Comparison of ENCODE assay signal across 9 cellular contexts in genomic region chr12:49089831-49090773, GRCh38. TPM values are rescaled to one million over a fixed set of nuclear protein-coding genes. Genes with fewer than 3 reads are reported as not detected.
DNase-seq lines count a peak whose midpoint lies in the region; ATAC-seq and TF ChIP-seq lines count a peak whose summit lies in the region.
"Had no signal": no experiment of that assay in that cellular context is flagged by ENCODE, and none has a peak within 500 bp of the region (broad histone marks: within the 10 kb centered on the region; RNA-seq: fewer than 3 reads in every experiment).

No MANE protein-coding gene starts in this region.

- TF ChIP-seq POLR2A in ovary (IDR thresholded peaks at IDR 0.05) (no peak), prostate gland (IDR thresholded peaks at IDR 0.05) (no peak)

- H3K27ac Mint-ChIP-seq in activated CD8-positive, alpha-beta memory T cell treated with anti-CD3 and anti-CD28 coated beads, Interleukin-2, amount 10 ng/mL, durations not matched to agents 7 days and 5 days = peak overlapping the region; percentile 43

- intact Hi-C loops in ovary (cut with DNase I) (loop anchor here (2.0 to 10.0 kb wide), 5 partner anchors 31 to 147 kb away; no protein-coding TSS in a partner anchor), prostate gland (cut with DNase I) (loop anchor here (2.0 to 10.0 kb wide), 3 partner anchors 31 to 145 kb away; partner anchors contain the start of gene TUBA1A)

- H3K9me3 Mint-ChIP-seq in activated CD8-positive, alpha-beta memory T cell treated with anti-CD3 and anti-CD28 coated beads, Interleukin-2, amount 10 ng/mL, durations not matched to agents 7 days and 5 days (ENCODE audit: low read depth) = no peaks in the 10 kb centered on the region

- H3K9ac ChIP-seq in BLaER1 treated with 17β-estradiol and CSF1 and Interleukin-3, amounts not matched to agents 10 nM and 100 nM = peak overlapping the region in 10 of 11 experiments; percentile 12 to 59 (median 38); a peak in 13 of 22 replicates
- no peak overlapping the region for H3K9ac ChIP-seq in HUES6 (ENCODE audit: low read length)
- H3K9ac ChIP-seq: KMS-11 had no signal

- peak overlapping the region; percentile 65 for H3K4me3 Mint-ChIP-seq in activated CD8-positive, alpha-beta memory T cell treated with anti-CD3 and anti-CD28 coated beads, Interleukin-2, amount 10 ng/mL, durations not matched to agents 7 days and 5 days

- H3K4me3 ChIP-seq in BLaER1 treated with 17β-estradiol and CSF1 and Interleukin-3, amounts not matched to agents 10 nM and 100 nM = peak overlapping the region; percentile 49 to 72 (median 59)
- H3K4me3 ChIP-seq in HUES6 (ENCODE audit: low read depth, low read length) (peak overlapping the region; percentile 54), ovary (peak overlapping the region; percentile 7), prostate gland (peak overlapping the region in 1 of 2 donors; percentile 15)

- no peaks in the 10 kb centered on the region for H3K9me3 ChIP-seq in BLaER1 treated with 17β-estradiol and CSF1 and Interleukin-3, amounts not matched to agents 10 nM and 100 nM (replicated peaks in 1 of 11)
- H3K9me3 ChIP-seq in HUES6 (ENCODE audit: control insufficient read depth, insufficient read depth, low read depth, low read length) (no peaks in the 10 kb centered on the region), ovary (no peaks in the 10 kb centered on the region), prostate gland (no peaks in the 10 kb centered on the region)

- peaks cover 62% of the 10 kb centered on the region for H3K27me3 Mint-ChIP-seq in activated CD8-positive, alpha-beta memory T cell treated with anti-CD3 and anti-CD28 coated beads, Interleukin-2, amount 10 ng/mL, durations not matched to agents 7 days and 5 days

- H3K36me3 ChIP-seq in BLaER1 treated with 17β-estradiol and CSF1 and Interleukin-3, amounts not matched to agents 10 nM and 100 nM = peaks cover 0 to under 1% (median 0%) of the 10 kb centered on the region in 11 experiments; a peak in 1 of 22 replicates
- H3K36me3 ChIP-seq in HUES6 (ENCODE audit: control insufficient read depth, insufficient read depth, low read length) = no peaks in the 10 kb centered on the region
- no peaks in the 10 kb centered on the region for H3K36me3 ChIP-seq in ovary
- H3K36me3 ChIP-seq in prostate gland = no peaks in the 10 kb centered on the region

- ATAC-seq in activated CD8-positive, alpha-beta memory T cell treated with anti-CD3 and anti-CD28 coated beads, Interleukin-2, amount 10 ng/mL, durations not matched to agents 7 days and 5 days = peak; percentile 37
- ATAC-seq in HG02938 (IDR thresholded peaks at IDR 0.05; ENCODE audit: unreplicated experiment) = no peak

- peak overlapping the region; percentile 93 to 100 (median 97) for H3K4me2 ChIP-seq in BLaER1 treated with 17β-estradiol and CSF1 and Interleukin-3, amounts not matched to agents 10 nM and 100 nM
- H3K4me2 ChIP-seq: KMS-11 had no signal

- H4K20me1 ChIP-seq in BLaER1 treated with 17β-estradiol and CSF1 and Interleukin-3, amounts not matched to agents 10 nM and 100 nM = peaks cover 0 to 67% (median 64%) of the 10 kb centered on the region in 11 experiments; a peak in 20 of 22 replicates

- peaks cover 74% of the 10 kb centered on the region for H3K4me1 Mint-ChIP-seq in activated CD8-positive, alpha-beta memory T cell treated with anti-CD3 and anti-CD28 coated beads, Interleukin-2, amount 10 ng/mL, durations not matched to agents 7 days and 5 days

- peaks cover 45 to 73% (median 59%) of the 10 kb centered on the region in 10 experiments for H3K4me1 ChIP-seq in BLaER1 treated with 17β-estradiol and CSF1 and Interleukin-3, amounts not matched to agents 10 nM and 100 nM
- peaks cover 34% of the 10 kb centered on the region for H3K4me1 ChIP-seq in HUES6 (ENCODE audit: control insufficient read depth, insufficient read depth, low read length)
- peaks cover 13% of the 10 kb centered on the region for H3K4me1 ChIP-seq in ovary (ENCODE audit: insufficient read depth)
- H3K4me1 ChIP-seq in prostate gland (replicated peaks) = peaks cover 5% of the 10 kb centered on the region

- TF ChIP-seq EP300 in ovary (IDR thresholded peaks at IDR 0.05) = no peak

- 3 to 7% (median 5%) methylated on average over 52 to 87 of the region's 87 CpGs for WGBS in ovary, 3 donors
- WGBS in prostate gland = 8% methylated on average over 45 of the region's 87 CpGs

- peaks cover 68 to 74% (median 69%) of the 10 kb centered on the region in 11 experiments for H3K27me3 ChIP-seq in BLaER1 treated with 17β-estradiol and CSF1 and Interleukin-3, amounts not matched to agents 10 nM and 100 nM
- H3K27me3 ChIP-seq in HUES6 (ENCODE audit: control insufficient read depth, insufficient read depth, low read length) (peaks cover 93% of the 10 kb centered on the region), ovary (peaks cover 3% of the 10 kb centered on the region), prostate gland (replicated peaks; ENCODE audit: insufficient read depth) (peaks cover 27% of the 10 kb centered on the region)

- H3K36me3 Mint-ChIP-seq in activated CD8-positive, alpha-beta memory T cell treated with anti-CD3 and anti-CD28 coated beads, Interleukin-2, amount 10 ng/mL, durations not matched to agents 7 days and 5 days = no peaks in the 10 kb centered on the region

- CTCF ChIA-PET in activated CD8-positive, alpha-beta memory T cell treated with anti-CD3 and anti-CD28 coated beads, Interleukin-2, amount 10 ng/mL, durations not matched to agents 7 days and 5 days (lab: Charles Lee) = interaction anchor here (0.7 to 6.8 kb wide), 19 partner anchors 9 to 145 kb away, joined by 3 to 179 read pairs (median 16); partner anchors contain the start of genes DDN, DHH, KMT2D and LMBR1L

- TF ChIP-seq CTCF in ovary (IDR thresholded peaks at IDR 0.05) = no peak
- no peak for TF ChIP-seq CTCF in prostate gland (IDR thresholded peaks at IDR 0.05)

- H3K27ac ChIP-seq in BLaER1 treated with 17β-estradiol and CSF1 and Interleukin-3, amounts not matched to agents 10 nM and 100 nM = peak overlapping the region in 1 of 11 experiments; percentile 17; a peak in 1 of 22 replicates
- H3K27ac ChIP-seq in HUES6 (ENCODE audit: low read depth, low read length) = no peak overlapping the region
- H3K27ac ChIP-seq in ovary = no peak overlapping the region
- H3K27ac ChIP-seq in prostate gland = no peak overlapping the region
- H3K27ac ChIP-seq: KMS-11 had no signal

- DNase-seq in activated CD8-positive, alpha-beta memory T cell treated with anti-CD3 and anti-CD28 coated beads, Interleukin-2, amount 10 ng/mL, durations not matched to agents 7 days and 5 days = peak; percentile 62
- DNase-seq in foreskin melanocyte = peak; percentile 29
- DNase-seq in ovary = peak in 4 of 5 donors; percentile 52 to 72 (median 60)
- DNase-seq in prostate gland (ENCODE audit: low spot score) = no peak
- no peak for DNase-seq in HT-29 (ENCODE audit: low spot score)

RNA-seq across cellular contexts. Expression of gene DHH, which starts 4.5 kb away (rescaled TPM):
- total RNA-seq in activated CD8-positive, alpha-beta memory T cell treated with anti-CD3 and anti-CD28 coated beads, Interleukin-2, amount 10 ng/mL, durations not matched to agents 7 days and 5 days = under 1 TPM in 1 of 2 experiments, not detected in 1; 0.15 TPM
- total RNA-seq in ovary (1 to 10 TPM in 1 of 7 donors, under 1 TPM in 6; 0.20 to 1.1 (median 0.45) TPM), prostate gland (100 to 1,000 TPM in 1 of 2 donors, under 1 TPM in 1; 0.18 to 114 TPM)
- 1 to 10 TPM; 1.0 to 1.4 TPM for polyA plus RNA-seq in ovary
- 0.28 TPM in 1 of 2 replicates, not detected in the other for total RNA-seq in HT-29 (2014; rRNA removed; shearing (Covaris generic))

RNA-seq across cellular contexts. Expression of gene RHEBL1, which starts 20.3 kb away (rescaled TPM):
- 10 to 100 TPM; 14.9 to 15.1 TPM for total RNA-seq in activated CD8-positive, alpha-beta memory T cell treated with anti-CD3 and anti-CD28 coated beads, Interleukin-2, amount 10 ng/mL, durations not matched to agents 7 days and 5 days
- total RNA-seq in ovary (under 1 TPM in 5 of 7 donors, not detected in 2; 0.18 to 0.60 (median 0.34) TPM), prostate gland (1 to 10 TPM; 1.1 to 2.3 TPM)
- polyA plus RNA-seq in ovary = 1 to 10 TPM in 1 of 2 donors, under 1 TPM in 1; 1.00 to 1.2 TPM
- 1.4 and 1.7 TPM in 2 replicates for total RNA-seq in HT-29 (2014; rRNA removed; shearing (Covaris generic))

RNA-seq across cellular contexts. Expression of gene LMBR1L, which starts 20.5 kb away (rescaled TPM):
- total RNA-seq in activated CD8-positive, alpha-beta memory T cell treated with anti-CD3 and anti-CD28 coated beads, Interleukin-2, amount 10 ng/mL, durations not matched to agents 7 days and 5 days = 10 to 100 TPM; 46.9 to 53.4 TPM
- total RNA-seq in ovary = 10 to 100 TPM; 66.3 to 95.8 (median 69.5) TPM
- 10 to 100 TPM; 63.8 to 65.7 TPM for polyA plus RNA-seq in ovary
- total RNA-seq in prostate gland = 100 to 1,000 TPM in 1 of 2 donors, 10 to 100 TPM in 1; 25.2 to 143 TPM
- total RNA-seq in HT-29 (2014; rRNA removed; shearing (Covaris generic)) = 16.1 and 24.6 TPM in 2 replicates

RNA-seq across cellular contexts. Expression of gene KMT2D, which starts 29.5 kb away (rescaled TPM):
- total RNA-seq in activated CD8-positive, alpha-beta memory T cell treated with anti-CD3 and anti-CD28 coated beads, Interleukin-2, amount 10 ng/mL, durations not matched to agents 7 days and 5 days = 100 to 1,000 TPM; 107 to 132 TPM
- total RNA-seq in ovary = 10 to 100 TPM; 28.3 to 97.0 (median 79.1) TPM
- 10 to 100 TPM; 35.5 to 51.8 TPM for polyA plus RNA-seq in ovary
- total RNA-seq in prostate gland = 10 to 100 TPM; 82.7 to 99.7 TPM
- 28.3 and 32.4 TPM in 2 replicates for total RNA-seq in HT-29 (2014; rRNA removed; shearing (Covaris generic))

RNA-seq across cellular contexts. Expression of gene TUBA1B, which starts 41.1 kb away (rescaled TPM):
- 1,000 to 10,000 TPM; 1,970 to 2,009 TPM for total RNA-seq in activated CD8-positive, alpha-beta memory T cell treated with anti-CD3 and anti-CD28 coated beads, Interleukin-2, amount 10 ng/mL, durations not matched to agents 7 days and 5 days
- 100 to 1,000 TPM; 326 to 647 (median 340) TPM for total RNA-seq in ovary
- 100 to 1,000 TPM; 281 to 705 TPM for polyA plus RNA-seq in ovary
- total RNA-seq in prostate gland = 100 to 1,000 TPM; 292 to 922 TPM
- total RNA-seq in HT-29 (2014; rRNA removed; shearing (Covaris generic)) = 2,713 and 2,908 TPM in 2 replicates

Comparison
In these comparisons a context has a peak if more than half of its experiments do, and no peak if none do; other contexts are left out.
1. DNase-seq: peak in activated CD8-positive, alpha-beta memory T cell treated with anti-CD3 and anti-CD28 coated beads, Interleukin-2, amount 10 ng/mL, durations not matched to agents 7 days and 5 days (single experiment), foreskin melanocyte (single experiment) and ovary (4 of 5); none in prostate gland (single experiment) and HT-29 (single experiment).